Comparison of ENCODE assay signal across 15 cellular contexts in the genomic region with DNA sequence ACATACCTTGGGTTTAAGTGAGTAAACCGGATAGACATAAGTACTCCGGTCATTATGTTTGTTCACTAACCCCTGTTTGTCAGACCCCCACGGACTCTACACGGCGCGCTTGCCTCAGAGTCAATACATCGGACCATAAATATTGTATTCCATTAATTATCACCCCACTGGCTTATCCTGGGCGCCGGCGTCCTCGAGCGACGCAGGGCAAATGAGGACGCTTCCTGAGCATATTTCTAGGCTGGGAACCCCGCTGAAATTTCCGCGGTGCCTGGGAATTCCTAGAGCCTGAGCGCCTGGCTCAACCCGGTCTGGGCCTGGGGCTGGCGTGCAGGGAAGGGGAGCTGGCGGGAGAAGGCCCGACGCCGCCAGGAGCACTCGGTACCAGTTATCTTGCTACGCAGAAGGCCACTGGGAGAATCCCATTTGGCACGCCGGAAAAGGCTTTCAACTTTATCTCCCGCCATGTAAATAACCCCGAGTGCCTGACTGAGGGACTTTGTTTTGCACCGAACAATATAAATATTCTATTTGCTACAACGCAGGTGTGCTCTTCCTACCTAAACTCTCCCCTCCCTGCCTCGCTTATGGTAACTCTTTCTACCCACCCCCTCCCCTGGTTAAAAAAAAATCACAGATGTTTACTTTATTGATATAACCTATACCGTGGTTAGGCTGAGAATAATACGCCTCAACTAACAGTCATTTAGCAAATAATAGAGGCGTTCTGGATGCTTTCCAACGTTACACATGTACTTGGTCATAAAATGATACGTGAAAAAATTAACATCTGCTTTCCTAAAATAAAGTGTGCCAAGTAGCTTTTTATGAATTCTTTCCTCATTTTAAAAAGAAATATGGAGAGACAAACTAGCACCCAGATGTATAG. TPM values are rescaled to one million over a fixed set of nuclear protein-coding genes. Genes with fewer than 3 reads are reported as not detected.
DNase-seq lines count a peak whose midpoint lies in the region; ATAC-seq and TF ChIP-seq lines count a peak whose summit lies in the region.
"Had no signal": no experiment of that assay in that cellular context is flagged by ENCODE, and none has a peak within 500 bp of the region (broad histone marks: within the 10 kb centered on the region; RNA-seq: fewer than 3 reads in every experiment).

No MANE protein-coding gene starts in this region.

- in situ Hi-C loops in KBM-7 (cut with MboI; ENCODE audit: low pct_unique_long_range_greater_than_20kb, low sequenced_read_pairs) (no loop called here), GM13977 (cut with MboI; ENCODE audit: low pct_unique_long_range_greater_than_20kb, low sequenced_read_pairs, unreplicated experiment) (loop anchor here (25.0 kb wide), 2 partner anchors 185 to 310 kb away; no protein-coding TSS in a partner anchor)

- peaks cover 36 to 58% (median 39%) of the 10 kb centered on the region in 3 donors for H3K27me3 Mint-ChIP-seq in naive B cell

- H3K27ac ChIP-seq in ectodermal cell (ENCODE audit: insufficient read depth, low read depth, low read length, poor library complexity, severe bottlenecking): no peak overlapping the region
- H3K27ac ChIP-seq: Peyer's patch, right lobe of liver, transverse colon had no signal

- peaks cover 0 to 12% of the 10 kb centered on the region in 2 donors for H3K36me3 Mint-ChIP-seq in naive B cell

- ATAC-seq in naive B cell (ENCODE audit: low read depth in 2 of 2): no peak
- ATAC-seq in HG03039 (IDR thresholded peaks at IDR 0.05; ENCODE audit: unreplicated experiment): no peak
- ATAC-seq: right lobe of liver had no signal

- H3K27ac Mint-ChIP-seq in naive B cell: peak overlapping the region in 4 of 6 donors; percentile 54 to 94 (median 74)
- H3K27ac Mint-ChIP-seq: CD14-positive monocyte had no signal

- peaks cover 0 to 29% (median 7%) of the 10 kb centered on the region in 7 donors for H3K9me3 Mint-ChIP-seq in naive B cell

- H3K9me3 ChIP-seq in ectodermal cell (ENCODE audit: control insufficient read depth, low read length): no peaks in the 10 kb centered on the region
- H3K9me3 ChIP-seq: Peyer's patch, right lobe of liver, transverse colon had no signal

- DNase-seq in ELF-1 (ENCODE audit: low read depth, low spot score) (peak; percentile 78), NCI-H1694 treated with DMSO at 0.1 percent for 48 hours (lab: John Stamatoyannopoulos, UW) (peak; percentile 69), naive B cell (no peak), KBM-7 (no peak), GM13977 (ENCODE audit: low spot score) (no peak), NCI-H524 treated with DMSO at 0.1 percent for 48 hours (lab: John Stamatoyannopoulos, UW) (no peak)
- DNase-seq: activated T-cell treated with anti-CD3 and anti-CD28 coated beads, Interleukin-2, amount 50 U/mL, for 48 hours; GOT3; KG1; Peyer's patch; right lobe of liver; transverse colon had no signal

- H3K4me1 Mint-ChIP-seq in naive B cell: peaks cover 3 to 11% (median 7%) of the 10 kb centered on the region in 3 donors

- H3K4me1 ChIP-seq in ectodermal cell (ENCODE audit: control insufficient read depth, insufficient read depth, low read length): peaks cover 51% of the 10 kb centered on the region
- H3K4me1 ChIP-seq: right lobe of liver had no signal

- H3K4me3 Mint-ChIP-seq in naive B cell: peak overlapping the region in 1 of 8 donors; percentile 13

- 1 to 2% methylated on average over 36 to 38 of the region's 38 CpGs for WGBS in ectodermal cell, 2 experiments

- no peaks in the 10 kb centered on the region for H3K36me3 ChIP-seq in ectodermal cell (ENCODE audit: control insufficient read depth, insufficient read depth, low read length)
- H3K36me3 ChIP-seq: Peyer's patch, right lobe of liver, transverse colon had no signal

- TF ChIP-seq CTCF in GM13977 (IDR thresholded peaks at IDR 0.05; ENCODE audit: extremely low read depth, insufficient read depth, missing control alignments): no peak

- peak overlapping the region; percentile 17 for H3K4me3 ChIP-seq in ectodermal cell (ENCODE audit: insufficient read depth, low read depth, low read length)
- H3K4me3 ChIP-seq: Peyer's patch, right lobe of liver, transverse colon had no signal

- peaks cover 100% of the 10 kb centered on the region for H3K27me3 ChIP-seq in ectodermal cell (ENCODE audit: control insufficient read depth, insufficient read depth, low read length, poor library complexity, severe bottlenecking)

RNA-seq across cellular contexts. Expression of a gene that starts 19.5 kb away (rescaled TPM):
- polyA plus RNA-seq in ectodermal cell (2013, experiment 1 of 4): 140 TPM
- polyA plus RNA-seq in ectodermal cell (2013, experiment 2 of 4): 135 TPM
- 150 TPM for polyA plus RNA-seq in ectodermal cell (2013, experiment 3 of 4)
- 188 TPM for polyA plus RNA-seq in ectodermal cell (2013, experiment 4 of 4)
- polyA plus RNA-seq in naive B cell (ENCODE audit: low read depth in 6 of 6): not detected
- polyA plus RNA-seq: CD14-positive monocyte had no signal

RNA-seq across cellular contexts. Expression of a gene that starts 21.5 kb away (rescaled TPM):
- 17.0 TPM for polyA plus RNA-seq in ectodermal cell (2013, experiment 1 of 4)
- 18.7 TPM for polyA plus RNA-seq in ectodermal cell (2013, experiment 2 of 4)
- polyA plus RNA-seq in ectodermal cell (2013, experiment 3 of 4): 13.3 TPM
- polyA plus RNA-seq in ectodermal cell (2013, experiment 4 of 4): 19.5 TPM
- polyA plus RNA-seq in naive B cell (ENCODE audit: low read depth in 6 of 6): not detected
- polyA plus RNA-seq: CD14-positive monocyte had no signal

Comparison
In these comparisons a context has a peak if more than half of its experiments do, and no peak if none do; other contexts are left out.
1. DNase-seq: peak in ELF-1 (single experiment) and NCI-H1694 treated with DMSO at 0.1 percent for 48 hours (single experiment); none in naive B cell (single experiment), KBM-7 (single experiment), GM13977 (single experiment) and NCI-H524 treated with DMSO at 0.1 percent for 48 hours (single experiment).